In genomic region chr1:43565600-43566360, GRCh38 we compare ENCODE assay signal across 8 cellular contexts. TPM values are rescaled to one million over a fixed set of nuclear protein-coding genes. Genes with fewer than 3 reads are reported as not detected.
DNase-seq lines count a peak whose midpoint lies in the region; ATAC-seq and TF ChIP-seq lines count a peak whose summit lies in the region.

No MANE protein-coding gene starts in this region.

- H3K36me3 Mint-ChIP-seq in activated naive CD8-positive, alpha-beta T cell treated with anti-CD3 and anti-CD28 coated beads, Interleukin-2, amount 10 ng/mL, durations not matched to agents 7 days and 5 days, result no peaks in the 10 kb centered on the region

- DNase-seq in DMS153 treated with DMSO at 0.1 percent for 48 hours (lab: John Stamatoyannopoulos, UW; ENCODE audit: unreplicated experiment) (peak; percentile 28), NCI-H526 (lab: John Stamatoyannopoulos, UW) (peak; percentile 71 to 95), left ventricle myocardium inferior (peak; percentile 62), prostate gland (ENCODE audit: low spot score) (no peak), mesenteric fat pad (ENCODE audit: low spot score) (no peak)
- peak; percentile 77 for DNase-seq in activated naive CD8-positive, alpha-beta T cell treated with anti-CD3 and anti-CD28 coated beads, Interleukin-2, amount 10 ng/mL, durations not matched to agents 7 days and 5 days

- H3K27ac ChIP-seq in left ventricle myocardium inferior (replicated peaks) (no peak overlapping the region), prostate gland (no peak overlapping the region)

- no peak for TF ChIP-seq CTCF in left ventricle myocardium inferior (IDR thresholded peaks at IDR 0.05; ENCODE audit: borderline replicate concordance)
- no peak for TF ChIP-seq CTCF in prostate gland (IDR thresholded peaks at IDR 0.05)

- peaks cover 5% of the 10 kb centered on the region for H3K4me1 Mint-ChIP-seq in activated naive CD8-positive, alpha-beta T cell treated with anti-CD3 and anti-CD28 coated beads, Interleukin-2, amount 10 ng/mL, durations not matched to agents 7 days and 5 days

- intact Hi-C loops in left ventricle myocardium inferior (cut with micrococcal nuclease), result no loop called here
- intact Hi-C loops in prostate gland (cut with DNase I), result no loop called here

- no peaks in the 10 kb centered on the region for H3K36me3 ChIP-seq in left ventricle myocardium inferior
- peaks cover 0 to 3% of the 10 kb centered on the region in 2 donors for H3K36me3 ChIP-seq in prostate gland

- H3K27me3 ChIP-seq in left ventricle myocardium inferior (ENCODE audit: low read depth) (no peaks in the 10 kb centered on the region), prostate gland (replicated peaks; ENCODE audit: insufficient read depth) (no peaks in the 10 kb centered on the region)

- H3K27ac Mint-ChIP-seq in activated naive CD8-positive, alpha-beta T cell treated with anti-CD3 and anti-CD28 coated beads, Interleukin-2, amount 10 ng/mL, durations not matched to agents 7 days and 5 days, result no peak overlapping the region

- peak; percentile 76 for ATAC-seq in activated naive CD8-positive, alpha-beta T cell treated with anti-CD3 and anti-CD28 coated beads, Interleukin-2, amount 10 ng/mL, durations not matched to agents 7 days and 5 days (ENCODE audit: low read depth)
- ATAC-seq in GM21619 (IDR thresholded peaks at IDR 0.05; ENCODE audit: unreplicated experiment) (no peak), HG03097 (IDR thresholded peaks at IDR 0.05; ENCODE audit: low FRiP score, unreplicated experiment) (no peak)

- H3K9me3 ChIP-seq in left ventricle myocardium inferior (replicated peaks), result no peaks in the 10 kb centered on the region
- no peaks in the 10 kb centered on the region for H3K9me3 ChIP-seq in prostate gland

- peak overlapping the region; percentile 66 for H3K4me3 Mint-ChIP-seq in activated naive CD8-positive, alpha-beta T cell treated with anti-CD3 and anti-CD28 coated beads, Interleukin-2, amount 10 ng/mL, durations not matched to agents 7 days and 5 days

- H3K4me3 ChIP-seq in left ventricle myocardium inferior, result peak overlapping the region; percentile 75
- peak overlapping the region; percentile 26 to 27 for H3K4me3 ChIP-seq in prostate gland

- peaks cover 15% of the 10 kb centered on the region for H3K4me1 ChIP-seq in left ventricle myocardium inferior
- peaks cover 22% of the 10 kb centered on the region for H3K4me1 ChIP-seq in prostate gland (replicated peaks)

- POLR2A ChIA-PET in activated naive CD8-positive, alpha-beta T cell treated with anti-CD3 and anti-CD28 coated beads, Interleukin-2, amount 10 ng/mL, durations not matched to agents 7 days and 5 days (lab: Charles Lee), result interaction anchor here (0.6 kb wide), 1 partner anchor 84 kb away, joined by 3 read pairs; the partner anchor contains the start of gene KDM4A

- WGBS in prostate gland, result 22% methylated on average over 32 of the region's 62 CpGs

- TF ChIP-seq POLR2A in prostate gland (IDR thresholded peaks at IDR 0.05), result no peak

- H3K27me3 Mint-ChIP-seq in activated naive CD8-positive, alpha-beta T cell treated with anti-CD3 and anti-CD28 coated beads, Interleukin-2, amount 10 ng/mL, durations not matched to agents 7 days and 5 days, result peaks cover 6% of the 10 kb centered on the region

- H3K9me3 Mint-ChIP-seq in activated naive CD8-positive, alpha-beta T cell treated with anti-CD3 and anti-CD28 coated beads, Interleukin-2, amount 10 ng/mL, durations not matched to agents 7 days and 5 days, result no peaks in the 10 kb centered on the region

RNA-seq across cellular contexts. Expression of gene PTPRF, which starts 35.1 kb away (rescaled TPM):
- total RNA-seq in activated naive CD8-positive, alpha-beta T cell treated with anti-CD3 and anti-CD28 coated beads, Interleukin-2, amount 10 ng/mL, durations not matched to agents 7 days and 5 days, result 1 to 10 TPM; 1.8 to 2.3 TPM
- total RNA-seq in left ventricle myocardium inferior (2.9 TPM), prostate gland (100 to 1,000 TPM; 182 to 292 TPM), mesenteric fat pad (270 TPM)

Comparison
In these comparisons a context has a peak if more than half of its experiments do, and no peak if none do; other contexts are left out.
1. DNase-seq: peak in DMS153 treated with DMSO at 0.1 percent for 48 hours (single experiment), NCI-H526 (2 of 2), activated naive CD8-positive, alpha-beta T cell treated with anti-CD3 and anti-CD28 coated beads, Interleukin-2, amount 10 ng/mL, durations not matched to agents 7 days and 5 days (single experiment) and left ventricle myocardium inferior (single experiment); none in prostate gland (single experiment) and mesenteric fat pad (single experiment).
2. RNA of gene PTPRF, which starts 35.1 kb away (total RNA-seq): 182 to 292 TPM in prostate gland and 270 TPM in mesenteric fat pad (single experiment); 2.9 TPM in left ventricle myocardium inferior (single experiment) and 1.8 to 2.3 TPM in activated naive CD8-positive, alpha-beta T cell treated with anti-CD3 and anti-CD28 coated beads, Interleukin-2, amount 10 ng/mL, durations not matched to agents 7 days and 5 days; every median in the first group is over 10 times any median in the second.